ENCODE assay signal across 3 cellular contexts in the genomic region with DNA sequence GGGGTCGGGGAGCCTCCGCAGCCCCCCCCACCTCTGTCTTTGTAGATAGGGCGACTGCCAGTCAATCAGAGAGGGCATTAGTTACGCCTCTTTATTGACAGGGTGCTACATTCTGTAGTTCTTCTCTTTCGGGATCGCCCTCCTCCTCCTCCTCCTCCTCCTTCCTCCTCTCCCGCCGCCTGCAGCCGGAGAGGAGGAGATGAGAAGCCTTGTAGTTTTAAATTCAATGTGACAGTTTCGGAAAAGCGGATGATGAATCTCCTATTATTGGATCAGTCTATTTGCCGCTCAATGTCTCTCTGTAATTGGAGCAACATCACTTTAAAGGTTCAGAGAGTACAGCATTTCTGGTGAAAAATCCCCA.
TF ChIP-seq lines count a peak whose summit lies in the region.

No MANE protein-coding gene starts in this region.

TF ChIP-seq in SK-N-SH, 30 proteins besides CTCF, POLR2A, EP300 and RAD21:
- TF ChIP-seq FOSL2 (IDR thresholded peaks at IDR 0.05; ENCODE audit: borderline replicate concordance, low read depth): no peak
- no peak for TF ChIP-seq TCF12 (IDR thresholded peaks at IDR 0.05)
- TF ChIP-seq, protein P1, sequence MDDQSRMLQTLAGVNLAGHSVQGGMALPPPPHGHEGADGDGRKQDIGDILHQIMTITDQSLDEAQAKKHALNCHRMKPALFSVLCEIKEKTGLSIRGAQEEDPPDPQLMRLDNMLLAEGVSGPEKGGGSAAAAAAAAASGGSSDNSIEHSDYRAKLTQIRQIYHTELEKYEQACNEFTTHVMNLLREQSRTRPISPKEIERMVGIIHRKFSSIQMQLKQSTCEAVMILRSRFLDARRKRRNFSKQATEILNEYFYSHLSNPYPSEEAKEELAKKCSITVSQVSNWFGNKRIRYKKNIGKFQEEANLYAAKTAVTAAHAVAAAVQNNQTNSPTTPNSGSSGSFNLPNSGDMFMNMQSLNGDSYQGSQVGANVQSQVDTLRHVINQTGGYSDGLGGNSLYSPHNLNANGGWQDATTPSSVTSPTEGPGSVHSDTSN (IDR thresholded peaks at IDR 0.05): no peak
- TF ChIP-seq, protein P2, sequence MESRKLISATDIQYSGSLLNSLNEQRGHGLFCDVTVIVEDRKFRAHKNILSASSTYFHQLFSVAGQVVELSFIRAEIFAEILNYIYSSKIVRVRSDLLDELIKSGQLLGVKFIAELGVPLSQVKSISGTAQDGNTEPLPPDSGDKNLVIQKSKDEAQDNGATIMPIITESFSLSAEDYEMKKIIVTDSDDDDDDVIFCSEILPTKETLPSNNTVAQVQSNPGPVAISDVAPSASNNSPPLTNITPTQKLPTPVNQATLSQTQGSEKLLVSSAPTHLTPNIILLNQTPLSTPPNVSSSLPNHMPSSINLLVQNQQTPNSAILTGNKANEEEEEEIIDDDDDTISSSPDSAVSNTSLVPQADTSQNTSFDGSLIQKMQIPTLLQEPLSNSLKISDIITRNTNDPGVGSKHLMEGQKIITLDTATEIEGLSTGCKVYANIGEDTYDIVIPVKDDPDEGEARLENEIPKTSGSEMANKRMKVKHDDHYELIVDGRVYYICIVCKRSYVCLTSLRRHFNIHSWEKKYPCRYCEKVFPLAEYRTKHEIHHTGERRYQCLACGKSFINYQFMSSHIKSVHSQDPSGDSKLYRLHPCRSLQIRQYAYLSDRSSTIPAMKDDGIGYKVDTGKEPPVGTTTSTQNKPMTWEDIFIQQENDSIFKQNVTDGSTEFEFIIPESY (IDR thresholded peaks at IDR 0.05; ENCODE audit: borderline replicate concordance, low read depth): no peak
- no peak for TF ChIP-seq MXI1 (IDR thresholded peaks at IDR 0.05; ENCODE audit: low read depth, low read length)
- peak; percentile 98; the same call in 1 of the 2 replicates for TF ChIP-seq EZH2phosphoT487 (IDR thresholded peaks at IDR 0.05; ENCODE audit: borderline replicate concordance, low read depth)

TF ChIP-seq in SK-N-SH treated with all-trans-retinoic acid at 6 μM for 48 hours, 23 proteins besides CTCF, POLR2A, EP300 and RAD21:
- TF ChIP-seq ESRRG (CRISPR knock-in tag; IDR thresholded peaks at IDR 0.05) (no peak), ARNTL (CRISPR knock-in tag; IDR thresholded peaks at IDR 0.05; ENCODE audit: borderline replicate concordance, low read depth) (no peak), ZFP3 (CRISPR knock-in tag; IDR thresholded peaks at IDR 0.05) (no peak), ZNF565 (CRISPR knock-in tag; conservative IDR thresholded peaks at IDR 0.05; ENCODE audit: low read depth) (no peak), GLIS3 (CRISPR knock-in tag; IDR thresholded peaks at IDR 0.05) (no peak), CSDC2 (CRISPR knock-in tag; IDR thresholded peaks at IDR 0.05) (no peak), OSR1 (CRISPR knock-in tag; IDR thresholded peaks at IDR 0.05) (no peak), TCF4 (CRISPR knock-in tag; IDR thresholded peaks at IDR 0.05; ENCODE audit: borderline replicate concordance) (no peak), TOX (CRISPR knock-in tag; IDR thresholded peaks at IDR 0.05; ENCODE audit: borderline replicate concordance) (no peak), ZFP30 (CRISPR knock-in tag; IDR thresholded peaks at IDR 0.05) (no peak), ZC3H10 (CRISPR knock-in tag; IDR thresholded peaks at IDR 0.05) (no peak)
- TF ChIP-seq, protein P3, sequence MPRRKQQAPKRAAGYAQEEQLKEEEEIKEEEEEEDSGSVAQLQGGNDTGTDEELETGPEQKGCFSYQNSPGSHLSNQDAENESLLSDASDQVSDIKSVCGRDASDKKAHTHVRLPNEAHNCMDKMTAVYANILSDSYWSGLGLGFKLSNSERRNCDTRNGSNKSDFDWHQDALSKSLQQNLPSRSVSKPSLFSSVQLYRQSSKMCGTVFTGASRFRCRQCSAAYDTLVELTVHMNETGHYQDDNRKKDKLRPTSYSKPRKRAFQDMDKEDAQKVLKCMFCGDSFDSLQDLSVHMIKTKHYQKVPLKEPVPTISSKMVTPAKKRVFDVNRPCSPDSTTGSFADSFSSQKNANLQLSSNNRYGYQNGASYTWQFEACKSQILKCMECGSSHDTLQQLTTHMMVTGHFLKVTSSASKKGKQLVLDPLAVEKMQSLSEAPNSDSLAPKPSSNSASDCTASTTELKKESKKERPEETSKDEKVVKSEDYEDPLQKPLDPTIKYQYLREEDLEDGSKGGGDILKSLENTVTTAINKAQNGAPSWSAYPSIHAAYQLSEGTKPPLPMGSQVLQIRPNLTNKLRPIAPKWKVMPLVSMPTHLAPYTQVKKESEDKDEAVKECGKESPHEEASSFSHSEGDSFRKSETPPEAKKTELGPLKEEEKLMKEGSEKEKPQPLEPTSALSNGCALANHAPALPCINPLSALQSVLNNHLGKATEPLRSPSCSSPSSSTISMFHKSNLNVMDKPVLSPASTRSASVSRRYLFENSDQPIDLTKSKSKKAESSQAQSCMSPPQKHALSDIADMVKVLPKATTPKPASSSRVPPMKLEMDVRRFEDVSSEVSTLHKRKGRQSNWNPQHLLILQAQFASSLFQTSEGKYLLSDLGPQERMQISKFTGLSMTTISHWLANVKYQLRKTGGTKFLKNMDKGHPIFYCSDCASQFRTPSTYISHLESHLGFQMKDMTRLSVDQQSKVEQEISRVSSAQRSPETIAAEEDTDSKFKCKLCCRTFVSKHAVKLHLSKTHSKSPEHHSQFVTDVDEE (CRISPR knock-in tag; IDR thresholded peaks at IDR 0.05): no peak
- TF ChIP-seq, protein P4, sequence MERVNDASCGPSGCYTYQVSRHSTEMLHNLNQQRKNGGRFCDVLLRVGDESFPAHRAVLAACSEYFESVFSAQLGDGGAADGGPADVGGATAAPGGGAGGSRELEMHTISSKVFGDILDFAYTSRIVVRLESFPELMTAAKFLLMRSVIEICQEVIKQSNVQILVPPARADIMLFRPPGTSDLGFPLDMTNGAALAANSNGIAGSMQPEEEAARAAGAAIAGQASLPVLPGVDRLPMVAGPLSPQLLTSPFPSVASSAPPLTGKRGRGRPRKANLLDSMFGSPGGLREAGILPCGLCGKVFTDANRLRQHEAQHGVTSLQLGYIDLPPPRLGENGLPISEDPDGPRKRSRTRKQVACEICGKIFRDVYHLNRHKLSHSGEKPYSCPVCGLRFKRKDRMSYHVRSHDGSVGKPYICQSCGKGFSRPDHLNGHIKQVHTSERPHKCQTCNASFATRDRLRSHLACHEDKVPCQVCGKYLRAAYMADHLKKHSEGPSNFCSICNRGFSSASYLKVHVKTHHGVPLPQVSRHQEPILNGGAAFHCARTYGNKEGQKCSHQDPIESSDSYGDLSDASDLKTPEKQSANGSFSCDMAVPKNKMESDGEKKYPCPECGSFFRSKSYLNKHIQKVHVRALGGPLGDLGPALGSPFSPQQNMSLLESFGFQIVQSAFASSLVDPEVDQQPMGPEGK (CRISPR knock-in tag; IDR thresholded peaks at IDR 0.05; ENCODE audit: borderline replicate concordance): no peak

TF ChIP-seq in GM23338, 12 proteins besides CTCF, POLR2A, EP300 and RAD21:
- no peak for TF ChIP-seq NANOG (IDR thresholded peaks at IDR 0.05; ENCODE audit: borderline replicate concordance)
- peak; percentile 90 for TF ChIP-seq EZH2 (IDR thresholded peaks at IDR 0.05; ENCODE audit: low read depth, unreplicated experiment)
- no peak for TF ChIP-seq ZNF114 (CRISPR knock-in tag; IDR thresholded peaks at IDR 0.05)
- TF ChIP-seq EZH2phosphoT487 (IDR thresholded peaks at IDR 0.05; ENCODE audit: unreplicated experiment): peak; percentile 71
- no peak for TF ChIP-seq JUNB (IDR thresholded peaks at IDR 0.05; ENCODE audit: unreplicated experiment)
